In genomic region chr5:132180134-132180745, GRCh38 we compare ENCODE assay signal across 8 cellular contexts. TPM values are rescaled to one million over a fixed set of nuclear protein-coding genes. Genes with fewer than 3 reads are reported as not detected.
DNase-seq lines count a peak whose midpoint lies in the region; ATAC-seq and TF ChIP-seq lines count a peak whose summit lies in the region.

No MANE protein-coding gene starts in this region.

- no peak for DNase-seq in activated naive CD4-positive, alpha-beta T cell treated with anti-CD3 and anti-CD28 coated beads, Interleukin-2, amount 10 ng/mL, durations not matched to agents 7 days and 5 days
- DNase-seq in activated naive CD4-positive, alpha-beta T cell (lab: John Stamatoyannopoulos, UW): no peak
- DNase-seq in MM.1S (peak; percentile 55), WTC11 (ENCODE audit: low spot score) (no peak), cardiac muscle cell (ENCODE audit: low read depth in 1 of 2, low spot score in 1 of 2) (peak; percentile 39 to 78), retinal pigment epithelial cell (ENCODE audit: low read depth) (peak; percentile 3), posterior cingulate gyrus (no peak)

- H3K4me3 ChIP-seq in MM.1S (ENCODE audit: low read length) (no peak overlapping the region), cardiac muscle cell (no peak overlapping the region), retinal pigment epithelial cell (ENCODE audit: low read length) (no peak overlapping the region)

- TF ChIP-seq CTCF in MM.1S (IDR thresholded peaks at IDR 0.05; ENCODE audit: low read length) (peak; percentile 79), WTC11 (IDR thresholded peaks at IDR 0.05) (peak; percentile 54; the same call in 1 of the 2 replicates), cardiac muscle cell (IDR thresholded peaks at IDR 0.05; ENCODE audit: low read depth, low read length) (peak; percentile 90), retinal pigment epithelial cell (conservative IDR thresholded peaks at IDR 0.05; ENCODE audit: low read depth, low read length) (peak; percentile 82)

- CTCF ChIA-PET in activated naive CD4-positive, alpha-beta T cell treated with anti-CD3 and anti-CD28 coated beads, Interleukin-2, amount 10 ng/mL, durations not matched to agents 7 days and 5 days (lab: Charles Lee): interaction anchor here (0.6 to 3.7 kb wide), 19 partner anchors 9 to 321 kb away, joined by 3 to 30 read pairs (median 3); partner anchors contain the start of gene CSF2
- CTCF ChIA-PET in WTC11 (lab: Charles Lee): interaction anchor here (0.9 to 2.8 kb wide), 16 partner anchors 9 to 627 kb away, joined by 3 to 20 read pairs (median 4); partner anchors contain the start of gene SLC22A4

- no peaks in the 10 kb centered on the region for H4K20me1 ChIP-seq in MM.1S (ENCODE audit: insufficient read depth, low read length)

- no peak overlapping the region for H3K4me3 Mint-ChIP-seq in activated naive CD4-positive, alpha-beta T cell treated with anti-CD3 and anti-CD28 coated beads, Interleukin-2, amount 10 ng/mL, durations not matched to agents 7 days and 5 days
- peak overlapping the region; percentile 53 for H3K4me3 Mint-ChIP-seq in WTC11

- ATAC-seq in WTC11 (peak; percentile 35), GM19035 (IDR thresholded peaks at IDR 0.05; ENCODE audit: unreplicated experiment) (no peak)

- no peaks in the 10 kb centered on the region for H3K9me2 ChIP-seq in MM.1S (replicated peaks; ENCODE audit: insufficient read depth, low read length)

- POLR2A ChIA-PET in WTC11 (lab: Charles Lee): interaction anchor here (0.7 kb wide), 1 partner anchor 230 kb away, joined by 5 read pairs; no protein-coding TSS in a partner anchor

- no peak overlapping the region for H3K27ac ChIP-seq in MM.1S (ENCODE audit: low read length)
- H3K27ac ChIP-seq in cardiac muscle cell: no peak overlapping the region

- intact Hi-C loops in posterior cingulate gyrus (cut with DNase I): no loop called here

- peak overlapping the region; percentile 4; the same call in 1 of the 2 replicates for H3K4me2 ChIP-seq in MM.1S (ENCODE audit: low read depth, low read length)

- H2AFZ ChIP-seq in MM.1S (ENCODE audit: low read length): peak overlapping the region; percentile 19; the same call in 1 of the 2 replicates

- no peaks in the 10 kb centered on the region for H3K9me3 ChIP-seq in MM.1S (replicated peaks; ENCODE audit: insufficient read depth, low read length)
- H3K9me3 ChIP-seq in cardiac muscle cell (ENCODE audit: low read depth): no peaks in the 10 kb centered on the region

- H3K9me3 Mint-ChIP-seq in activated naive CD4-positive, alpha-beta T cell treated with anti-CD3 and anti-CD28 coated beads, Interleukin-2, amount 10 ng/mL, durations not matched to agents 7 days and 5 days: peaks cover 2% of the 10 kb centered on the region
- H3K9me3 Mint-ChIP-seq in WTC11: peaks cover 7% of the 10 kb centered on the region; the same call in 1 of the 2 replicates

- H3K4me1 ChIP-seq in MM.1S (ENCODE audit: low read length) (no peaks in the 10 kb centered on the region), cardiac muscle cell (ENCODE audit: low read depth) (no peaks in the 10 kb centered on the region)

- no peaks in the 10 kb centered on the region for H3K27me3 ChIP-seq in MM.1S (replicated peaks; ENCODE audit: insufficient read depth, low read length)
- no peaks in the 10 kb centered on the region for H3K27me3 ChIP-seq in cardiac muscle cell

- H3K36me3 ChIP-seq in MM.1S (replicated peaks; ENCODE audit: insufficient read depth, low read length) (no peaks in the 10 kb centered on the region), cardiac muscle cell (no peaks in the 10 kb centered on the region)

- peaks cover 39% of the 10 kb centered on the region for H3K4me1 Mint-ChIP-seq in activated naive CD4-positive, alpha-beta T cell treated with anti-CD3 and anti-CD28 coated beads, Interleukin-2, amount 10 ng/mL, durations not matched to agents 7 days and 5 days
- peaks cover 23% of the 10 kb centered on the region for H3K4me1 Mint-ChIP-seq in WTC11

- peak overlapping the region; percentile 67 for H3K27ac Mint-ChIP-seq in activated naive CD4-positive, alpha-beta T cell treated with anti-CD3 and anti-CD28 coated beads, Interleukin-2, amount 10 ng/mL, durations not matched to agents 7 days and 5 days
- no peak overlapping the region for H3K27ac Mint-ChIP-seq in WTC11

- H3K36me3 Mint-ChIP-seq in activated naive CD4-positive, alpha-beta T cell treated with anti-CD3 and anti-CD28 coated beads, Interleukin-2, amount 10 ng/mL, durations not matched to agents 7 days and 5 days: no peaks in the 10 kb centered on the region
- H3K36me3 Mint-ChIP-seq in WTC11: no peaks in the 10 kb centered on the region

- H3F3A ChIP-seq in MM.1S (ENCODE audit: insufficient read depth, low read length): no peaks in the 10 kb centered on the region

- no peak overlapping the region for H3K9ac ChIP-seq in MM.1S (ENCODE audit: low read length)

- peaks cover 4% of the 10 kb centered on the region for H3K27me3 Mint-ChIP-seq in activated naive CD4-positive, alpha-beta T cell treated with anti-CD3 and anti-CD28 coated beads, Interleukin-2, amount 10 ng/mL, durations not matched to agents 7 days and 5 days
- no peaks in the 10 kb centered on the region for H3K27me3 Mint-ChIP-seq in WTC11 (ENCODE audit: low read depth)

- H3K79me2 ChIP-seq in MM.1S (ENCODE audit: low read length): no peaks in the 10 kb centered on the region

TF ChIP-seq in WTC11, 78 proteins besides CTCF, POLR2A, EP300 and RAD21 (continues in another document):
- TF ChIP-seq PRRX2 (CRISPR knock-in tag; IDR thresholded peaks at IDR 0.05): no peak
- TF ChIP-seq ZNF671 (CRISPR knock-in tag; IDR thresholded peaks at IDR 0.05): no peak
- TF ChIP-seq PRDM15 (CRISPR knock-in tag; IDR thresholded peaks at IDR 0.05): no peak
- no peak for TF ChIP-seq NFATC4 (CRISPR knock-in tag; IDR thresholded peaks at IDR 0.05)
- TF ChIP-seq ZSCAN18 (CRISPR knock-in tag; IDR thresholded peaks at IDR 0.05): no peak
- TF ChIP-seq SMAD4 (CRISPR knock-in tag; IDR thresholded peaks at IDR 0.05): no peak
- TF ChIP-seq TCF7 (CRISPR knock-in tag; IDR thresholded peaks at IDR 0.05; ENCODE audit: low read depth): no peak
- no peak for TF ChIP-seq ZMAT4 (CRISPR knock-in tag; IDR thresholded peaks at IDR 0.05)
- TF ChIP-seq ERG (CRISPR knock-in tag; IDR thresholded peaks at IDR 0.05): no peak
- TF ChIP-seq JAZF1 (CRISPR knock-in tag; IDR thresholded peaks at IDR 0.05): no peak
- TF ChIP-seq ATF3 (CRISPR knock-in tag; conservative IDR thresholded peaks at IDR 0.05): no peak

RNA-seq across cellular contexts. Expression of gene P4HA2, which starts 47.4 kb away (rescaled TPM):
- 15.1 to 19.0 TPM (median 17.8 TPM) in 3 replicates for total RNA-seq in WTC11 (2021)
- 41.0 and 51.3 TPM in 2 replicates for total RNA-seq in cardiac muscle cell
- polyA plus RNA-seq in cardiac muscle cell: 51.7 and 65.5 TPM in 2 replicates

Comparison
In these comparisons a context has a peak if more than half of its experiments do, and no peak if none do; other contexts are left out.
1. DNase-seq: peak in MM.1S (single experiment), cardiac muscle cell (2 of 2) and retinal pigment epithelial cell (single experiment); none in activated naive CD4-positive, alpha-beta T cell treated with anti-CD3 and anti-CD28 coated beads, Interleukin-2, amount 10 ng/mL, durations not matched to agents 7 days and 5 days (single experiment), activated naive CD4-positive, alpha-beta T cell (0 of 4), WTC11 (single experiment) and posterior cingulate gyrus (0 of 10).
2. Peak in every context shown above with its lines, with median percentiles within 50 percentile points of each other: CTCF ChIP-seq.